Comparison of ENCODE assay signal across 1 cellular context in genomic region chr4:159308571-159309340, GRCh38.
TF ChIP-seq lines count a peak whose summit lies in the region.

No MANE protein-coding gene starts in this region.

TF ChIP-seq in HepG2, 621 proteins besides CTCF, POLR2A, EP300 and RAD21 (continued from another document):
- TF ChIP-seq HMGXB3 (CRISPR knock-in tag; IDR thresholded peaks at IDR 0.05; ENCODE audit: borderline replicate concordance) (no peak), IRF1 (CRISPR knock-in tag; IDR thresholded peaks at IDR 0.05; ENCODE audit: low read depth) (no peak), ZNF652 (CRISPR knock-in tag; IDR thresholded peaks at IDR 0.05; ENCODE audit: borderline replicate concordance, low read depth) (no peak), THAP8 (CRISPR knock-in tag; IDR thresholded peaks at IDR 0.05; ENCODE audit: borderline replicate concordance) (no peak), RFXAP (CRISPR knock-in tag; IDR thresholded peaks at IDR 0.05; ENCODE audit: borderline replicate concordance) (no peak), ZKSCAN5 (CRISPR knock-in tag; IDR thresholded peaks at IDR 0.05) (no peak), ZNF780A (CRISPR knock-in tag; IDR thresholded peaks at IDR 0.05) (no peak), ZBTB34 (CRISPR knock-in tag; IDR thresholded peaks at IDR 0.05) (no peak), SP2 (CRISPR knock-in tag; IDR thresholded peaks at IDR 0.05) (no peak)
